In the genomic region with DNA sequence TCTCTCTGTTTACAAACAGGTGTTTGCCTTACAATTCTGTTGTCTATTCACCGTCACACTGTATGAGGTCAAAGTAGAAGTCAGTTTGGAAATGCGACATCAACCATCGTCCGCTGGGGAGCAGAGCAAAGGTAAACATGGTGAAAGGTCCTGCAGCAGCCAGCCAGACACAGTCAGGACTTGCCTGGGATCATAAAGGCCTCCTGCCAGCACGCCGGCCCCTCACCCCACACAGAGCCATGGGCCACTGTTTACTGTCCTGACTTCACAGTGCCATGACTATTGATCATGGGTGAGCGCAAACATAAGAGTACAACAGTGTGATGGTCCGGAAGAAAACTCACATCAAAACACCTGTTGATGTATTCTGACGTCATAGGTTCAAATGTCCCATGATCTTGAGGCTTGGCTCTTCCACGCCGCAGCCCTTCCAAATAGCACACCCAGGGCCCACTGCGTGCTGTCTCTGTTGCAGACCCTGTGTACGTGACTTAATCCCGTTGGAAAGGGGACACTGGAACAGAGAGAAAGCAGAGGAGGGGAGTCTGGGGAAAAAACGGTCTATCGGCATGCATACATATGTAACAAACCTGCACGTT, we compare ENCODE assay signal across 1 cellular context.
TF ChIP-seq lines count a peak whose summit lies in the region.

No MANE protein-coding gene starts in this region.

TF ChIP-seq in HepG2, 621 proteins besides CTCF, POLR2A, EP300 and RAD21 (continued from another document and continues in another):
- TF ChIP-seq, protein P1, sequence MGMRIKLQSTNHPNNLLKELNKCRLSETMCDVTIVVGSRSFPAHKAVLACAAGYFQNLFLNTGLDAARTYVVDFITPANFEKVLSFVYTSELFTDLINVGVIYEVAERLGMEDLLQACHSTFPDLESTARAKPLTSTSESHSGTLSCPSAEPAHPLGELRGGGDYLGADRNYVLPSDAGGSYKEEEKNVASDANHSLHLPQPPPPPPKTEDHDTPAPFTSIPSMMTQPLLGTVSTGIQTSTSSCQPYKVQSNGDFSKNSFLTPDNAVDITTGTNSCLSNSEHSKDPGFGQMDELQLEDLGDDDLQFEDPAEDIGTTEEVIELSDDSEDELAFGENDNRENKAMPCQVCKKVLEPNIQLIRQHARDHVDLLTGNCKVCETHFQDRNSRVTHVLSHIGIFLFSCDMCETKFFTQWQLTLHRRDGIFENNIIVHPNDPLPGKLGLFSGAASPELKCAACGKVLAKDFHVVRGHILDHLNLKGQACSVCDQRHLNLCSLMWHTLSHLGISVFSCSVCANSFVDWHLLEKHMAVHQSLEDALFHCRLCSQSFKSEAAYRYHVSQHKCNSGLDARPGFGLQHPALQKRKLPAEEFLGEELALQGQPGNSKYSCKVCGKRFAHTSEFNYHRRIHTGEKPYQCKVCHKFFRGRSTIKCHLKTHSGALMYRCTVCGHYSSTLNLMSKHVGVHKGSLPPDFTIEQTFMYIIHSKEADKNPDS (CRISPR knock-in tag; IDR thresholded peaks at IDR 0.05): peak; percentile 95; the same call in 1 of the 2 replicates
- TF ChIP-seq ZKSCAN1 (IDR thresholded peaks at IDR 0.05; ENCODE audit: low read length): no peak
- peak; percentile 80 for TF ChIP-seq YY1 (IDR thresholded peaks at IDR 0.05; ENCODE audit: insufficient read depth, insufficient replicate concordance, low read depth, low read length)
- TF ChIP-seq KDM5A (IDR thresholded peaks at IDR 0.05; ENCODE audit: borderline replicate concordance, low read length): no peak; the same call in 1 of the 2 replicates
- no peak for TF ChIP-seq NFRKB (IDR thresholded peaks at IDR 0.05)
- TF ChIP-seq CHD2 (IDR thresholded peaks at IDR 0.05; ENCODE audit: low read depth, low read length): peak; percentile 79
- peak; percentile 88 for TF ChIP-seq NR2C2 (CRISPR knock-in tag; IDR thresholded peaks at IDR 0.05; ENCODE audit: borderline replicate concordance)
- TF ChIP-seq CBX2 (IDR thresholded peaks at IDR 0.05; ENCODE audit: low read depth, low read length): no peak
- TF ChIP-seq CBX2 (CRISPR knock-in tag; IDR thresholded peaks at IDR 0.05; ENCODE audit: low read depth): 0 out of 2 replicates have a peak, but pooled peaks have one; percentile 82
- peak; percentile 78 for TF ChIP-seq ZSCAN25 (CRISPR knock-in tag; IDR thresholded peaks at IDR 0.05)
- TF ChIP-seq, protein P2, sequence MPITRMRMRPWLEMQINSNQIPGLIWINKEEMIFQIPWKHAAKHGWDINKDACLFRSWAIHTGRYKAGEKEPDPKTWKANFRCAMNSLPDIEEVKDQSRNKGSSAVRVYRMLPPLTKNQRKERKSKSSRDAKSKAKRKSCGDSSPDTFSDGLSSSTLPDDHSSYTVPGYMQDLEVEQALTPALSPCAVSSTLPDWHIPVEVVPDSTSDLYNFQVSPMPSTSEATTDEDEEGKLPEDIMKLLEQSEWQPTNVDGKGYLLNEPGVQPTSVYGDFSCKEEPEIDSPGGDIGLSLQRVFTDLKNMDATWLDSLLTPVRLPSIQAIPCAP (CRISPR knock-in tag; IDR thresholded peaks at IDR 0.05; ENCODE audit: low read depth): no peak
- TF ChIP-seq, protein P3, sequence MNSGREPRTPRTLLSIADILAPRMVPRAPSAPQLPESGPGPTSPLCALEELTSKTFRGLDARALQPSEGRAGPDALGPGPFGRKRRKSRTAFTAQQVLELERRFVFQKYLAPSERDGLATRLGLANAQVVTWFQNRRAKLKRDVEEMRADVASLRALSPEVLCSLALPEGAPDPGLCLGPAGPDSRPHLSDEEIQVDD (CRISPR knock-in tag; IDR thresholded peaks at IDR 0.05; ENCODE audit: borderline replicate concordance): peak; percentile 44; the same call in 1 of the 2 replicates
- no peak for TF ChIP-seq RBFOX2 (IDR thresholded peaks at IDR 0.05; ENCODE audit: low read depth, low read length)
- TF ChIP-seq, protein P4, sequence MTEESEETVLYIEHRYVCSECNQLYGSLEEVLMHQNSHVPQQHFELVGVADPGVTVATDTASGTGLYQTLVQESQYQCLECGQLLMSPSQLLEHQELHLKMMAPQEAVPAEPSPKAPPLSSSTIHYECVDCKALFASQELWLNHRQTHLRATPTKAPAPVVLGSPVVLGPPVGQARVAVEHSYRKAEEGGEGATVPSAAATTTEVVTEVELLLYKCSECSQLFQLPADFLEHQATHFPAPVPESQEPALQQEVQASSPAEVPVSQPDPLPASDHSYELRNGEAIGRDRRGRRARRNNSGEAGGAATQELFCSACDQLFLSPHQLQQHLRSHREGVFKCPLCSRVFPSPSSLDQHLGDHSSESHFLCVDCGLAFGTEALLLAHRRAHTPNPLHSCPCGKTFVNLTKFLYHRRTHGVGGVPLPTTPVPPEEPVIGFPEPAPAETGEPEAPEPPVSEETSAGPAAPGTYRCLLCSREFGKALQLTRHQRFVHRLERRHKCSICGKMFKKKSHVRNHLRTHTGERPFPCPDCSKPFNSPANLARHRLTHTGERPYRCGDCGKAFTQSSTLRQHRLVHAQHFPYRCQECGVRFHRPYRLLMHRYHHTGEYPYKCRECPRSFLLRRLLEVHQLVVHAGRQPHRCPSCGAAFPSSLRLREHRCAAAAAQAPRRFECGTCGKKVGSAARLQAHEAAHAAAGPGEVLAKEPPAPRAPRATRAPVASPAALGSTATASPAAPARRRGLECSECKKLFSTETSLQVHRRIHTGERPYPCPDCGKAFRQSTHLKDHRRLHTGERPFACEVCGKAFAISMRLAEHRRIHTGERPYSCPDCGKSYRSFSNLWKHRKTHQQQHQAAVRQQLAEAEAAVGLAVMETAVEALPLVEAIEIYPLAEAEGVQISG (CRISPR knock-in tag; IDR thresholded peaks at IDR 0.05): peak; percentile 93
- TF ChIP-seq, protein P5, sequence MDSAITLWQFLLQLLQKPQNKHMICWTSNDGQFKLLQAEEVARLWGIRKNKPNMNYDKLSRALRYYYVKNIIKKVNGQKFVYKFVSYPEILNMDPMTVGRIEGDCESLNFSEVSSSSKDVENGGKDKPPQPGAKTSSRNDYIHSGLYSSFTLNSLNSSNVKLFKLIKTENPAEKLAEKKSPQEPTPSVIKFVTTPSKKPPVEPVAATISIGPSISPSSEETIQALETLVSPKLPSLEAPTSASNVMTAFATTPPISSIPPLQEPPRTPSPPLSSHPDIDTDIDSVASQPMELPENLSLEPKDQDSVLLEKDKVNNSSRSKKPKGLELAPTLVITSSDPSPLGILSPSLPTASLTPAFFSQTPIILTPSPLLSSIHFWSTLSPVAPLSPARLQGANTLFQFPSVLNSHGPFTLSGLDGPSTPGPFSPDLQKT (CRISPR knock-in tag; IDR thresholded peaks at IDR 0.05; ENCODE audit: borderline replicate concordance): no peak
- peak; percentile 90 for TF ChIP-seq HMG20B (CRISPR knock-in tag; conservative IDR thresholded peaks at IDR 0.05)
- TF ChIP-seq PLRG1 (conservative IDR thresholded peaks at IDR 0.05): no peak
- peak; percentile 95 for TF ChIP-seq TEAD3 (CRISPR knock-in tag; optimal IDR thresholded peaks at IDR 0.05; ENCODE audit: borderline replicate concordance)
- peak; percentile 65 for TF ChIP-seq PHF8 (CRISPR knock-in tag; IDR thresholded peaks at IDR 0.05)
- TF ChIP-seq ZBTB38 (CRISPR knock-in tag; IDR thresholded peaks at IDR 0.05): peak; percentile 99
- TF ChIP-seq KLF12 (CRISPR knock-in tag; IDR thresholded peaks at IDR 0.05; ENCODE audit: borderline replicate concordance): peak; percentile 72; the same call in 1 of the 2 replicates
- TF ChIP-seq, protein P6, sequence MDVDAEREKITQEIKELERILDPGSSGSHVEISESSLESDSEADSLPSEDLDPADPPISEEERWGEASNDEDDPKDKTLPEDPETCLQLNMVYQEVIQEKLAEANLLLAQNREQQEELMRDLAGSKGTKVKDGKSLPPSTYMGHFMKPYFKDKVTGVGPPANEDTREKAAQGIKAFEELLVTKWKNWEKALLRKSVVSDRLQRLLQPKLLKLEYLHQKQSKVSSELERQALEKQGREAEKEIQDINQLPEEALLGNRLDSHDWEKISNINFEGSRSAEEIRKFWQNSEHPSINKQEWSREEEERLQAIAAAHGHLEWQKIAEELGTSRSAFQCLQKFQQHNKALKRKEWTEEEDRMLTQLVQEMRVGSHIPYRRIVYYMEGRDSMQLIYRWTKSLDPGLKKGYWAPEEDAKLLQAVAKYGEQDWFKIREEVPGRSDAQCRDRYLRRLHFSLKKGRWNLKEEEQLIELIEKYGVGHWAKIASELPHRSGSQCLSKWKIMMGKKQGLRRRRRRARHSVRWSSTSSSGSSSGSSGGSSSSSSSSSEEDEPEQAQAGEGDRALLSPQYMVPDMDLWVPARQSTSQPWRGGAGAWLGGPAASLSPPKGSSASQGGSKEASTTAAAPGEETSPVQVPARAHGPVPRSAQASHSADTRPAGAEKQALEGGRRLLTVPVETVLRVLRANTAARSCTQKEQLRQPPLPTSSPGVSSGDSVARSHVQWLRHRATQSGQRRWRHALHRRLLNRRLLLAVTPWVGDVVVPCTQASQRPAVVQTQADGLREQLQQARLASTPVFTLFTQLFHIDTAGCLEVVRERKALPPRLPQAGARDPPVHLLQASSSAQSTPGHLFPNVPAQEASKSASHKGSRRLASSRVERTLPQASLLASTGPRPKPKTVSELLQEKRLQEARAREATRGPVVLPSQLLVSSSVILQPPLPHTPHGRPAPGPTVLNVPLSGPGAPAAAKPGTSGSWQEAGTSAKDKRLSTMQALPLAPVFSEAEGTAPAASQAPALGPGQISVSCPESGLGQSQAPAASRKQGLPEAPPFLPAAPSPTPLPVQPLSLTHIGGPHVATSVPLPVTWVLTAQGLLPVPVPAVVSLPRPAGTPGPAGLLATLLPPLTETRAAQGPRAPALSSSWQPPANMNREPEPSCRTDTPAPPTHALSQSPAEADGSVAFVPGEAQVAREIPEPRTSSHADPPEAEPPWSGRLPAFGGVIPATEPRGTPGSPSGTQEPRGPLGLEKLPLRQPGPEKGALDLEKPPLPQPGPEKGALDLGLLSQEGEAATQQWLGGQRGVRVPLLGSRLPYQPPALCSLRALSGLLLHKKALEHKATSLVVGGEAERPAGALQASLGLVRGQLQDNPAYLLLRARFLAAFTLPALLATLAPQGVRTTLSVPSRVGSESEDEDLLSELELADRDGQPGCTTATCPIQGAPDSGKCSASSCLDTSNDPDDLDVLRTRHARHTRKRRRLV (CRISPR knock-in tag; IDR thresholded peaks at IDR 0.05): peak; percentile 92; the same call in 1 of the 2 replicates
- TF ChIP-seq, protein P7, sequence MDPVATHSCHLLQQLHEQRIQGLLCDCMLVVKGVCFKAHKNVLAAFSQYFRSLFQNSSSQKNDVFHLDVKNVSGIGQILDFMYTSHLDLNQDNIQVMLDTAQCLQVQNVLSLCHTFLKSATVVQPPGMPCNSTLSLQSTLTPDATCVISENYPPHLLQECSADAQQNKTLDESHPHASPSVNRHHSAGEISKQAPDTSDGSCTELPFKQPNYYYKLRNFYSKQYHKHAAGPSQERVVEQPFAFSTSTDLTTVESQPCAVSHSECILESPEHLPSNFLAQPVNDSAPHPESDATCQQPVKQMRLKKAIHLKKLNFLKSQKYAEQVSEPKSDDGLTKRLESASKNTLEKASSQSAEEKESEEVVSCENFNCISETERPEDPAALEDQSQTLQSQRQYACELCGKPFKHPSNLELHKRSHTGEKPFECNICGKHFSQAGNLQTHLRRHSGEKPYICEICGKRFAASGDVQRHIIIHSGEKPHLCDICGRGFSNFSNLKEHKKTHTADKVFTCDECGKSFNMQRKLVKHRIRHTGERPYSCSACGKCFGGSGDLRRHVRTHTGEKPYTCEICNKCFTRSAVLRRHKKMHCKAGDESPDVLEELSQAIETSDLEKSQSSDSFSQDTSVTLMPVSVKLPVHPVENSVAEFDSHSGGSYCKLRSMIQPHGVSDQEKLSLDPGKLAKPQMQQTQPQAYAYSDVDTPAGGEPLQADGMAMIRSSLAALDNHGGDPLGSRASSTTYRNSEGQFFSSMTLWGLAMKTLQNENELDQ (CRISPR knock-in tag; IDR thresholded peaks at IDR 0.05; ENCODE audit: borderline replicate concordance): peak; percentile 87; the same call in 1 of the 2 replicates
- TF ChIP-seq, protein P8, sequence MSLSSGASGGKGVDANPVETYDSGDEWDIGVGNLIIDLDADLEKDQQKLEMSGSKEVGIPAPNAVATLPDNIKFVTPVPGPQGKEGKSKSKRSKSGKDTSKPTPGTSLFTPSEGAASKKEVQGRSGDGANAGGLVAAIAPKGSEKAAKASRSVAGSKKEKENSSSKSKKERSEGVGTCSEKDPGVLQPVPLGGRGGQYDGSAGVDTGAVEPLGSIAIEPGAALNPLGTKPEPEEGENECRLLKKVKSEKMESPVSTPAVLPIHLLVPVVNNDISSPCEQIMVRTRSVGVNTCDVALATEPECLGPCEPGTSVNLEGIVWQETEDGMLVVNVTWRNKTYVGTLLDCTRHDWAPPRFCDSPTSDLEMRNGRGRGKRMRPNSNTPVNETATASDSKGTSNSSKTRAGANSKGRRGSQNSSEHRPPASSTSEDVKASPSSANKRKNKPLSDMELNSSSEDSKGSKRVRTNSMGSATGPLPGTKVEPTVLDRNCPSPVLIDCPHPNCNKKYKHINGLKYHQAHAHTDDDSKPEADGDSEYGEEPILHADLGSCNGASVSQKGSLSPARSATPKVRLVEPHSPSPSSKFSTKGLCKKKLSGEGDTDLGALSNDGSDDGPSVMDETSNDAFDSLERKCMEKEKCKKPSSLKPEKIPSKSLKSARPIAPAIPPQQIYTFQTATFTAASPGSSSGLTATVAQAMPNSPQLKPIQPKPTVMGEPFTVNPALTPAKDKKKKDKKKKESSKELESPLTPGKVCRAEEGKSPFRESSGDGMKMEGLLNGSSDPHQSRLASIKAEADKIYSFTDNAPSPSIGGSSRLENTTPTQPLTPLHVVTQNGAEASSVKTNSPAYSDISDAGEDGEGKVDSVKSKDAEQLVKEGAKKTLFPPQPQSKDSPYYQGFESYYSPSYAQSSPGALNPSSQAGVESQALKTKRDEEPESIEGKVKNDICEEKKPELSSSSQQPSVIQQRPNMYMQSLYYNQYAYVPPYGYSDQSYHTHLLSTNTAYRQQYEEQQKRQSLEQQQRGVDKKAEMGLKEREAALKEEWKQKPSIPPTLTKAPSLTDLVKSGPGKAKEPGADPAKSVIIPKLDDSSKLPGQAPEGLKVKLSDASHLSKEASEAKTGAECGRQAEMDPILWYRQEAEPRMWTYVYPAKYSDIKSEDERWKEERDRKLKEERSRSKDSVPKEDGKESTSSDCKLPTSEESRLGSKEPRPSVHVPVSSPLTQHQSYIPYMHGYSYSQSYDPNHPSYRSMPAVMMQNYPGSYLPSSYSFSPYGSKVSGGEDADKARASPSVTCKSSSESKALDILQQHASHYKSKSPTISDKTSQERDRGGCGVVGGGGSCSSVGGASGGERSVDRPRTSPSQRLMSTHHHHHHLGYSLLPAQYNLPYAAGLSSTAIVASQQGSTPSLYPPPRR (CRISPR knock-in tag; IDR thresholded peaks at IDR 0.05; ENCODE audit: borderline replicate concordance): peak; percentile 98
- TF ChIP-seq ZNF616 (CRISPR knock-in tag; IDR thresholded peaks at IDR 0.05; ENCODE audit: low read depth): 0 out of 2 replicates have a peak, but pooled peaks have one; percentile 76
- TF ChIP-seq ERF (CRISPR knock-in tag; IDR thresholded peaks at IDR 0.05): peak; percentile 99
- peak; percentile 87 for TF ChIP-seq PRMT3 (CRISPR knock-in tag; IDR thresholded peaks at IDR 0.05; ENCODE audit: borderline replicate concordance, low read depth)
- TF ChIP-seq FOXA1 (IDR thresholded peaks at IDR 0.05): peak; percentile 95
- TF ChIP-seq FOXA1 (CRISPR knock-in tag; IDR thresholded peaks at IDR 0.05): peak; percentile 99
- TF ChIP-seq ZSCAN31 (CRISPR knock-in tag; IDR thresholded peaks at IDR 0.05; ENCODE audit: low read depth): peak; percentile 86
- TF ChIP-seq ZFP41 (CRISPR knock-in tag; IDR thresholded peaks at IDR 0.05; ENCODE audit: borderline replicate concordance): no peak
- 0 out of 2 replicates have a peak, but pooled peaks have one; percentile 54 for TF ChIP-seq ATF7-NPFF (CRISPR knock-in tag; IDR thresholded peaks at IDR 0.05; ENCODE audit: low read depth)
